23 cellular contexts compared by ENCODE assay signal in the genomic region with DNA sequence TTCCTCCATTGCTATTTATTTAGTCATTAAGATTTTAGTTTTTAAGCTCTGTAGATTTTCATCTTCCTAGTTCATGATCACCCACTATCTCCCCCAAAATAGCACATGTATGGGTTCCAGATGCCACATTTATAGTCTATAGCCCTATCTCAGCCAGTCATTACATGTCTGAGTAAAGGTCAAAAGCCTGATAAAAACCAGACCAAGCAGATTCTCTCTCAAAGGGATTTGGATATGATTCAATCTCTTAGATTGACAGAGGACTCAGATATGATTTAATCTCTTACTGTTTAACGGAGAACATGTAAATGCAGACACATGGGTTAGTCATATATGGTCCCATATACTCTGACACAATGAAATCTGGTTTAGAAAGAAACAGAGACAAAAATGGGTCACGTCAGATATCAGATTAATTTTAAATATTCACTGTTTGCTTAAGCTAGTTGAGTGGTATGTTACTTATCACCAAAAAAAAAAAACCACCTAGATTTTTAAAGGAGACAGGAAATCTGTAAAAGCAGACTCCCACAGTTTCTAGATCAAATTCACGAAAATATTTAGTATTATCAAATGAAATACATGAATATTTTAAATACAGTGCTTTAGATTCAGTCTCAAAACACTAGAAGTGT.
A peak's percentile ranks its signal among the peaks of the same experiment; 100 is the strongest.
DNase-seq lines count a peak whose midpoint lies in the region; ATAC-seq and TF ChIP-seq lines count a peak whose summit lies in the region.
"Had no signal": no experiment of that assay in that cellular context is flagged by ENCODE, and none has a peak within 500 bp of the region (broad histone marks: within the 10 kb centered on the region; RNA-seq: fewer than 3 reads in every experiment).

No MANE protein-coding gene starts in this region.

- H3K79me2 ChIP-seq in smooth muscle cell (ENCODE audit: low read depth): no peaks in the 10 kb centered on the region

- ATAC-seq in activated CD4-positive, CD25-positive, alpha-beta regulatory T cell treated with anti-CD3 and anti-CD28 coated beads, Interleukin-2, amount 50 U/mL, for 24 hours: peak; percentile 55 to 63
- ATAC-seq in Right ventricle myocardium superior (ENCODE audit: poor library complexity): no peak
- ATAC-seq: CD8-positive, alpha-beta T cell; GM23338; PC-3 had no signal

- no peak overlapping the region for H3K4me3 ChIP-seq in cardiac muscle cell
- H3K4me3 ChIP-seq in smooth muscle cell: no peak overlapping the region
- H3K4me3 ChIP-seq: GM23338, HAP-1 had no signal

- no peak for DNase-seq in activated CD4-positive, CD25-positive, alpha-beta regulatory T cell treated with anti-CD3 and anti-CD28 coated beads, Interleukin-2, amount 50 U/mL, for 72 hours
- DNase-seq in cardiac muscle cell (ENCODE audit: low read depth in 1 of 2, low spot score in 1 of 2) (no peak), Right ventricle myocardium superior (no peak), smooth muscle cell (lab: John Stamatoyannopoulos, UW; ENCODE audit: unreplicated experiment) (no peak), NCI-H1417 (lab: John Stamatoyannopoulos, UW) (no peak)
- DNase-seq in T-helper 2 cell treated with Interferon-gamma antibody and Interleukin-4, amounts not matched to agents 5 μg/mL and 100 μg/mL, for 36 hours (ENCODE audit: low spot score): no peak
- DNase-seq: Caco-2; CD8-positive, alpha-beta T cell; HFFc6; KBM-7; MV-4-11; NCI-H1105; NCI-H2029; NCI-H446; NCI-H524 treated with DMSO at 0.1 percent for 48 hours; NCI-H774; PC-3 had no signal

- 28% methylated on average over 3 of the region's 3 CpGs for WGBS in smooth muscle cell (ENCODE audit: low lambda C conversion rate)

- H4K20me1 ChIP-seq in smooth muscle cell (ENCODE audit: low read depth): no peaks in the 10 kb centered on the region

- H3K36me3 ChIP-seq in cardiac muscle cell (no peaks in the 10 kb centered on the region), smooth muscle cell (ENCODE audit: low read depth) (no peaks in the 10 kb centered on the region)
- H3K36me3 ChIP-seq: HAP-1 had no signal

- H3K36me3 Mint-ChIP-seq in T-helper 2 cell treated with Interferon-gamma antibody and Interleukin-4, amounts not matched to agents 5 μg/mL and 100 μg/mL, for 36 hours (ENCODE audit: low read depth): peaks cover 6% of the 10 kb centered on the region
- H3K36me3 Mint-ChIP-seq: CD8-positive, alpha-beta T cell had no signal

- H2AFZ ChIP-seq in smooth muscle cell (ENCODE audit: low read depth): no peak overlapping the region
- H2AFZ ChIP-seq: GM23338 had no signal

- no peak overlapping the region for H3K9ac ChIP-seq in smooth muscle cell (ENCODE audit: low read depth)

- H3K9me3 ChIP-seq in cardiac muscle cell (ENCODE audit: low read depth) (no peaks in the 10 kb centered on the region), smooth muscle cell (replicated peaks; ENCODE audit: low read depth) (no peaks in the 10 kb centered on the region)
- H3K9me3 ChIP-seq: Caco-2, HAP-1 had no signal

- H3K27me3 ChIP-seq in cardiac muscle cell (no peaks in the 10 kb centered on the region), smooth muscle cell (ENCODE audit: low read depth) (no peaks in the 10 kb centered on the region)

- H3K4me3 Mint-ChIP-seq in T-helper 2 cell treated with Interferon-gamma antibody and Interleukin-4, amounts not matched to agents 5 μg/mL and 100 μg/mL, for 36 hours: no peak overlapping the region
- H3K4me3 Mint-ChIP-seq: B cell; CD8-positive, alpha-beta T cell; GM23338; HFFc6 had no signal

- H3K27me3 Mint-ChIP-seq in T-helper 2 cell treated with Interferon-gamma antibody and Interleukin-4, amounts not matched to agents 5 μg/mL and 100 μg/mL, for 36 hours (ENCODE audit: low read depth): no peaks in the 10 kb centered on the region
- H3K27me3 Mint-ChIP-seq: B cell had no signal

- intact Hi-C loops in Right ventricle myocardium superior (cut with DNase I): no loop called here

- H3K4me1 ChIP-seq in cardiac muscle cell (ENCODE audit: low read depth) (peaks cover 21% of the 10 kb centered on the region), smooth muscle cell (ENCODE audit: low read depth) (no peaks in the 10 kb centered on the region)
- H3K4me1 ChIP-seq: Caco-2, HAP-1 had no signal

- H3K9me3 Mint-ChIP-seq in T-helper 2 cell treated with Interferon-gamma antibody and Interleukin-4, amounts not matched to agents 5 μg/mL and 100 μg/mL, for 36 hours: peaks cover 8% of the 10 kb centered on the region
- H3K9me3 Mint-ChIP-seq: CD8-positive, alpha-beta T cell; GM23338; HFFc6 had no signal

- no peak overlapping the region for H3K27ac Mint-ChIP-seq in T-helper 2 cell treated with Interferon-gamma antibody and Interleukin-4, amounts not matched to agents 5 μg/mL and 100 μg/mL, for 36 hours
- H3K27ac Mint-ChIP-seq: B cell; CD8-positive, alpha-beta T cell; GM23338; HFFc6 had no signal

- no peaks in the 10 kb centered on the region for H3F3A ChIP-seq in smooth muscle cell (ENCODE audit: low read depth)

- H3K4me2 ChIP-seq in smooth muscle cell: peak overlapping the region; percentile 19
- H3K4me2 ChIP-seq: GM23338 had no signal

- peaks cover 22% of the 10 kb centered on the region for H3K4me1 Mint-ChIP-seq in T-helper 2 cell treated with Interferon-gamma antibody and Interleukin-4, amounts not matched to agents 5 μg/mL and 100 μg/mL, for 36 hours (ENCODE audit: low read depth)
- H3K4me1 Mint-ChIP-seq: B cell, GM23338 had no signal

- TF ChIP-seq CTCF in cardiac muscle cell (IDR thresholded peaks at IDR 0.05; ENCODE audit: low read depth, low read length) (no peak), smooth muscle cell (IDR thresholded peaks at IDR 0.05; ENCODE audit: borderline replicate concordance, insufficient read depth, poor library complexity, severe bottlenecking) (no peak)

- H3K27ac ChIP-seq in cardiac muscle cell (peak overlapping the region; percentile 19), smooth muscle cell (ENCODE audit: low read depth) (no peak overlapping the region)
- H3K27ac ChIP-seq: 22Rv1, C4-2B had no signal
